18 cellular contexts compared by ENCODE assay signal in the genomic region with DNA sequence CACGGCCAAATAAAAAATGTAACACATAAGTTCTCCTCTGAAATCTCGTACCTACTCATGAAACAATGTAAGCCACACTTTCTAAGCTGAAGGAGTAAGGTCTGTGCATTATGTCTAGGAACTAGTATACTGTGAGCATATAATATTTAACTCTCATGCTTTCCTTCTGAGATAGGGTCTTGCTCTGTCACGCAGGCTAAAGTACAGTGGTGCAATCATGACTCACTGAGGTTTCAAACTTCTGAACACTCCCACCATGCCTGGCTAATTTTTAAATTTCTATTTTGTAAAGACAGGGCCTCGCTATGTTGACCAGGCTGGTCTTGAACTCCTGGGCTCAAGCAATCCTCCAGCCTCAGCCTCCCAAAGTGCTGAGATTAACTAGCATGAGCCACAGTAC.
"Had no signal": no experiment of that assay in that cellular context is flagged by ENCODE, and none has a peak within 500 bp of the region (broad histone marks: within the 10 kb centered on the region; RNA-seq: fewer than 3 reads in every experiment).

No MANE protein-coding gene starts in this region.

- H3K9ac ChIP-seq: neural progenitor cell had no signal

- H3K27ac ChIP-seq: ascending aorta, cardiac muscle cell, esophagus muscularis mucosa, heart left ventricle, neural progenitor cell, testis, upper lobe of right lung had no signal

- H3K4me3 ChIP-seq: ascending aorta, cardiac muscle cell, esophagus muscularis mucosa, heart left ventricle, neural progenitor cell, testis, upper lobe of right lung had no signal

- ATAC-seq: activated naive CD8-positive, alpha-beta T cell treated with anti-CD3 and anti-CD28 coated beads, Interleukin-2, amount 50 U/mL, for 24 hours; activated T-helper 17 cell treated with anti-CD3 and anti-CD28 coated beads, Interleukin-2, amount 50 U/mL, for 72 hours; heart left ventricle; left lobe of liver; stimulated activated naive CD8-positive, alpha-beta T cell treated with anti-CD3 and anti-CD28 coated beads, Interleukin-15, amount 100 ng/mL, for 72 hours; upper lobe of right lung had no signal

- H2AFZ ChIP-seq: neural progenitor cell had no signal

- H3K27me3 ChIP-seq: ascending aorta, cardiac muscle cell, esophagus muscularis mucosa, heart left ventricle, neural progenitor cell, testis, upper lobe of right lung had no signal

- H3K4me1 ChIP-seq: ascending aorta, esophagus muscularis mucosa, heart left ventricle, neural progenitor cell, testis, upper lobe of right lung had no signal

- H3K4me2 ChIP-seq: neural progenitor cell had no signal

- DNase-seq: activated B cell treated with CpG ODN at 0.5 μM for 24 hours; activated CD4-positive, alpha-beta T cell treated with anti-CD3 and anti-CD28 coated beads for 48 hours; activated CD8-positive, alpha-beta memory T cell treated with anti-CD3 and anti-CD28 coated beads, Interleukin-2, amount 50 U/mL, for 48 hours; activated naive CD4-positive, alpha-beta T cell treated with anti-CD3 and anti-CD28 coated beads for 36 hours; activated naive CD8-positive, alpha-beta T cell treated with anti-CD3 and anti-CD28 coated beads, Interleukin-2, amount 50 U/mL, for 24 hours; heart left ventricle; naive B cell; stimulated activated CD4-positive, alpha-beta T cell treated with anti-CD3 and anti-CD28 coated beads, Interleukin-1b, Interleukin-23, amount 100 ng/mL, for 48 hours; stimulated activated naive CD8-positive, alpha-beta T cell treated with anti-CD3 and anti-CD28 coated beads, Interleukin-15, amount 100 ng/mL, for 72 hours; T-helper 2 cell; testis; upper lobe of right lung had no signal

- H3K9me3 ChIP-seq: ascending aorta, esophagus muscularis mucosa, heart left ventricle, testis, upper lobe of right lung had no signal
